In genomic region chr2:133424876-133425275, GRCh38 we compare ENCODE assay signal across 2 cellular contexts.
A peak's percentile ranks its signal among the peaks of the same experiment; 100 is the strongest.
TF ChIP-seq lines count a peak whose summit lies in the region.

No MANE protein-coding gene starts in this region.

TF ChIP-seq in SK-N-SH treated with all-trans-retinoic acid at 6 μM for 48 hours, 23 proteins besides CTCF, POLR2A, EP300 and RAD21 (continued from another document):
- peak; percentile 26; the same call in 1 of the 2 replicates for TF ChIP-seq ISL1 (CRISPR knock-in tag; IDR thresholded peaks at IDR 0.05)
- TF ChIP-seq TOX (CRISPR knock-in tag; IDR thresholded peaks at IDR 0.05; ENCODE audit: borderline replicate concordance), result no peak
- no peak for TF ChIP-seq TCF4 (CRISPR knock-in tag; IDR thresholded peaks at IDR 0.05; ENCODE audit: borderline replicate concordance)
- TF ChIP-seq, protein P1, sequence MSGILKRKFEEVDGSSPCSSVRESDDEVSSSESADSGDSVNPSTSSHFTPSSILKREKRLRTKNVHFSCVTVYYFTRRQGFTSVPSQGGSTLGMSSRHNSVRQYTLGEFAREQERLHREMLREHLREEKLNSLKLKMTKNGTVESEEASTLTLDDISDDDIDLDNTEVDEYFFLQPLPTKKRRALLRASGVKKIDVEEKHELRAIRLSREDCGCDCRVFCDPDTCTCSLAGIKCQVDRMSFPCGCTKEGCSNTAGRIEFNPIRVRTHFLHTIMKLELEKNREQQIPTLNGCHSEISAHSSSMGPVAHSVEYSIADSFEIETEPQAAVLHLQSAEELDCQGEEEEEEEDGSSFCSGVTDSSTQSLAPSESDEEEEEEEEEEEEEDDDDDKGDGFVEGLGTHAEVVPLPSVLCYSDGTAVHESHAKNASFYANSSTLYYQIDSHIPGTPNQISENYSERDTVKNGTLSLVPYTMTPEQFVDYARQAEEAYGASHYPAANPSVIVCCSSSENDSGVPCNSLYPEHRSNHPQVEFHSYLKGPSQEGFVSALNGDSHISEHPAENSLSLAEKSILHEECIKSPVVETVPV (CRISPR knock-in tag; IDR thresholded peaks at IDR 0.05), result no peak
- TF ChIP-seq PPARA (CRISPR knock-in tag; IDR thresholded peaks at IDR 0.05; ENCODE audit: borderline replicate concordance), result no peak
- TF ChIP-seq OSR1 (CRISPR knock-in tag; IDR thresholded peaks at IDR 0.05), result no peak

TF ChIP-seq in SK-N-SH, 30 proteins besides CTCF, POLR2A, EP300 and RAD21 (continued from another document):
- TF ChIP-seq, protein P2, sequence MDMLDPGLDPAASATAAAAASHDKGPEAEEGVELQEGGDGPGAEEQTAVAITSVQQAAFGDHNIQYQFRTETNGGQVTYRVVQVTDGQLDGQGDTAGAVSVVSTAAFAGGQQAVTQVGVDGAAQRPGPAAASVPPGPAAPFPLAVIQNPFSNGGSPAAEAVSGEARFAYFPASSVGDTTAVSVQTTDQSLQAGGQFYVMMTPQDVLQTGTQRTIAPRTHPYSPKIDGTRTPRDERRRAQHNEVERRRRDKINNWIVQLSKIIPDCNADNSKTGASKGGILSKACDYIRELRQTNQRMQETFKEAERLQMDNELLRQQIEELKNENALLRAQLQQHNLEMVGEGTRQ (IDR thresholded peaks at IDR 0.05; ENCODE audit: borderline replicate concordance, low read depth, low read length), result no peak
- no peak for TF ChIP-seq ELF1 (IDR thresholded peaks at IDR 0.05)
